Comparison of ENCODE assay signal across 10 cellular contexts in genomic region chr1:223725578-223725977, GRCh38. TPM values are rescaled to one million over a fixed set of nuclear protein-coding genes. Genes with fewer than 3 reads are reported as not detected.
DNase-seq lines count a peak whose midpoint lies in the region; ATAC-seq and TF ChIP-seq lines count a peak whose summit lies in the region.
"Had no signal": no experiment of that assay in that cellular context is flagged by ENCODE, and none has a peak within 500 bp of the region (broad histone marks: within the 10 kb centered on the region; RNA-seq: fewer than 3 reads in every experiment).

No MANE protein-coding gene starts in this region.

- H3K27me3 ChIP-seq in esophagus squamous epithelium (no peaks in the 10 kb centered on the region), skeletal muscle satellite cell (ENCODE audit: control insufficient read depth, insufficient read depth, low read length) (no peaks in the 10 kb centered on the region)
- H3K27me3 ChIP-seq: neutrophil had no signal

- H3K4me1 Mint-ChIP-seq in Calu3 (ENCODE audit: low read depth, unreplicated experiment) = peaks cover 81% of the 10 kb centered on the region
- H3K4me1 Mint-ChIP-seq in T-helper 17 cell = peaks cover 62% of the 10 kb centered on the region

- TF ChIP-seq POLR2A in esophagus squamous epithelium (IDR thresholded peaks at IDR 0.05) = no peak

- BruUV-seq in Calu3 (replicated peaks; lab: Mats Ljungman, UMichigan) = no TSS peak

- peaks cover 36 to 79% (median 43%) of the 10 kb centered on the region in 3 donors for H3K4me1 ChIP-seq in esophagus squamous epithelium
- H3K4me1 ChIP-seq in skeletal muscle satellite cell (ENCODE audit: control insufficient read depth, insufficient read depth, low read length) = peaks cover 60% of the 10 kb centered on the region

- H3K36me3 ChIP-seq in esophagus squamous epithelium (peaks cover 4 to 75% (median 9%) of the 10 kb centered on the region in 3 donors), skeletal muscle satellite cell (ENCODE audit: insufficient read depth, low read length) (peaks cover 76% of the 10 kb centered on the region)
- H3K36me3 ChIP-seq: neutrophil had no signal

- H3K9me3 ChIP-seq in T-helper 17 cell (ENCODE audit: control insufficient read depth, low read length, poor library complexity, severe bottlenecking) = no peaks in the 10 kb centered on the region
- H3K9me3 ChIP-seq in esophagus squamous epithelium = no peaks in the 10 kb centered on the region
- H3K9me3 ChIP-seq in skeletal muscle satellite cell (replicated peaks; ENCODE audit: low read length) = no peaks in the 10 kb centered on the region
- H3K9me3 ChIP-seq: neutrophil had no signal

- no peak overlapping the region for H3K4me2 ChIP-seq in skeletal muscle satellite cell (ENCODE audit: low read length)

- H3K9ac ChIP-seq in skeletal muscle satellite cell (ENCODE audit: low read depth, low read length) = peak overlapping the region; percentile 15

- no peak for TF ChIP-seq CTCF in Calu3 (IDR thresholded peaks at IDR 0.05; ENCODE audit: unreplicated experiment)
- TF ChIP-seq CTCF in esophagus squamous epithelium (IDR thresholded peaks at IDR 0.05) = no peak

- H3K4me3 ChIP-seq in esophagus squamous epithelium (no peak overlapping the region), skeletal muscle satellite cell (ENCODE audit: low read length) (no peak overlapping the region)

- H3K27ac ChIP-seq in esophagus squamous epithelium = peak overlapping the region; percentile 59 to 90 (median 80)
- H3K27ac ChIP-seq: neutrophil had no signal

- WGBS in esophagus squamous epithelium, 2 donors = 65 to 81% methylated on average over 6 to 8 of the region's 8 CpGs

- no peak for ATAC-seq in T-helper 17 cell

- intact Hi-C loops in Calu3 (cut with micrococcal nuclease; ENCODE audit: unreplicated experiment) (no loop called here), esophagus squamous epithelium (cut with DNase I) (no loop called here)

- CTCF ChIA-PET in Calu3 (lab: Charles Lee) = interaction anchor here (0.7 kb wide), 1 partner anchor 325 kb away, joined by 3 read pairs; no protein-coding TSS in a partner anchor

- H3K27me3 Mint-ChIP-seq in Calu3 (ENCODE audit: unreplicated experiment) (no peaks in the 10 kb centered on the region), T-helper 17 cell (no peaks in the 10 kb centered on the region)

- H3K27ac Mint-ChIP-seq in Calu3 (ENCODE audit: unreplicated experiment) (peak overlapping the region; percentile 87), T-helper 17 cell (peak overlapping the region; percentile 97)

- DNase-seq in Calu3 = no peak
- DNase-seq in T-helper 17 cell = no peak
- DNase-seq in esophagus squamous epithelium (lab: John Stamatoyannopoulos, UW) = no peak
- DNase-seq in HCEC 1CT = no peak
- no peak for DNase-seq in NCI-H510A treated with DMSO at 0.1 percent for 48 hours (lab: John Stamatoyannopoulos, UW)
- DNase-seq in EL = no peak
- no peak for DNase-seq in NCI-H2171 treated with DMSO at 0.1 percent for 48 hours (lab: John Stamatoyannopoulos, UW)
- DNase-seq: NCI-H146 had no signal

- H3K4me3 Mint-ChIP-seq in Calu3 (ENCODE audit: low read depth, unreplicated experiment) = peak overlapping the region; percentile 61
- peak overlapping the region; percentile 90 for H3K4me3 Mint-ChIP-seq in T-helper 17 cell

- no peaks in the 10 kb centered on the region for H3K9me3 Mint-ChIP-seq in Calu3 (ENCODE audit: low read depth, unreplicated experiment)

- H3K36me3 Mint-ChIP-seq in Calu3 (ENCODE audit: insufficient read depth, unreplicated experiment) (peaks cover 88% of the 10 kb centered on the region), T-helper 17 cell (ENCODE audit: low read depth) (peaks cover 10% of the 10 kb centered on the region)

RNA-seq across cellular contexts. Expression of gene CAPN2, which starts 13.2 kb away (rescaled TPM):
- 250 and 266 TPM in 2 replicates for total RNA-seq in Calu3 (2022)
- 100 to 1,000 TPM; 218 to 220 TPM for total RNA-seq in T-helper 17 cell
- 100 to 1,000 TPM; 145 to 234 (median 177) TPM for total RNA-seq in esophagus squamous epithelium
- 396 and 525 TPM in 2 replicates for total RNA-seq in skeletal muscle satellite cell (2012; rRNA removed)
